1 cellular context compared by ENCODE assay signal in genomic region chr13:33284916-33285315, GRCh38.
TF ChIP-seq lines count a peak whose summit lies in the region.

No MANE protein-coding gene starts in this region.

TF ChIP-seq in GM23338, 12 proteins besides CTCF, POLR2A, EP300 and RAD21 (continued from another document):
- TF ChIP-seq ZNF462 (CRISPR knock-in tag; IDR thresholded peaks at IDR 0.05), result no peak
- TF ChIP-seq ZNF114 (CRISPR knock-in tag; IDR thresholded peaks at IDR 0.05), result no peak
- TF ChIP-seq STAT1 (IDR thresholded peaks at IDR 0.05; ENCODE audit: unreplicated experiment), result no peak
- TF ChIP-seq EZH2 (IDR thresholded peaks at IDR 0.05; ENCODE audit: low read depth, unreplicated experiment), result no peak
- TF ChIP-seq ZNF331 (CRISPR knock-in tag; IDR thresholded peaks at IDR 0.05; ENCODE audit: low read depth), result no peak
- no peak for TF ChIP-seq NANOG (IDR thresholded peaks at IDR 0.05; ENCODE audit: borderline replicate concordance)
- TF ChIP-seq JUNB (IDR thresholded peaks at IDR 0.05; ENCODE audit: unreplicated experiment), result no peak
